In the genomic region with DNA sequence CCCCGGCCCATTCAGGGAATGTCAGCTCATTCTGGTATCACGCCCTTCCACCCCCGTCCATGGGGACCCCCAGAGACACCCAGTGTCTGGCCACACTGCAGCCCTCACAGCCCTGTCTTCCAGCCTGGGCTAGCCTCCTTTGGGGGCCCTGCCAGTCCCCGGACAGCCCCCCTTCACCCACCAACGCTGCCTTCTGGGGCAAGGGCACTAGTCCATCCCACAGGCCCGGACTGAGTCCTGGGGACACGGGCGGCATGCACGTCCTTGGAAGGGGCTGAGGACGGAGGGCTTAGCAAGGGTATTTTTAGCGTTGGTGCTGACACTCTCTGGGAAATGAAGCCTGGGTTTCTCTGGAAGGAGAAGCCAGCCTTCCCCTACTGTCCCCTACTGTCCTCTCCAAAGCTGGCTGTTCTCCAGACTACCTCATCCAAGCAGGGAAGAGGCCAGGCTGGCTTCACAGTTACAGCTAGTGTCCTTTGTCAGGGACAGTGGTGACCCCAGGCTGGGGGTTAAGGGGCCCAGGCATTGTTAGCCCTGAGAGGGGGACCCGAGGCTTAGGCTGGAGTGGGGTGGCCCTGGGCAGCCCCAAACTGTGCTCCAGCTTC, we compare ENCODE assay signal across 16 cellular contexts. TPM values are rescaled to one million over a fixed set of nuclear protein-coding genes. Genes with fewer than 3 reads are reported as not detected.
DNase-seq lines count a peak whose midpoint lies in the region; ATAC-seq, FAIRE-seq and TF ChIP-seq lines count a peak whose summit lies in the region.
"Had no signal": no experiment of that assay in that cellular context is flagged by ENCODE, and none has a peak within 500 bp of the region (broad histone marks: within the 10 kb centered on the region; RNA-seq: fewer than 3 reads in every experiment).

No MANE protein-coding gene starts in this region.

- H3K36me3 ChIP-seq in HUES6 (ENCODE audit: control insufficient read depth, insufficient read depth, low read length) = peaks cover 18% of the 10 kb centered on the region; the same call in 1 of the 2 replicates
- no peaks in the 10 kb centered on the region for H3K36me3 ChIP-seq in kidney (ENCODE audit: control insufficient read depth in 1 of 2, insufficient read depth in 2 of 2, low read length in 2 of 2)
- H3K36me3 ChIP-seq in psoas muscle (ENCODE audit: insufficient read depth in 1 of 2, low read depth in 1 of 2) = peaks cover 0 to 49% of the 10 kb centered on the region in 2 donors

- H3K27ac ChIP-seq in HUES6 (ENCODE audit: low read depth, low read length) (0 out of 2 replicates have a peak overlapping the region, but pooled peaks have one; percentile 11), cingulate gyrus (ENCODE audit: low read depth, low read length) (peak overlapping the region; percentile 47), kidney (ENCODE audit: low read depth in 2 of 2, low read length in 2 of 2) (no peak overlapping the region), psoas muscle (peak overlapping the region; percentile 85)
- H3K27ac ChIP-seq: thyroid gland had no signal

- no peaks in the 10 kb centered on the region for H3K27me3 ChIP-seq in HUES6 (ENCODE audit: control insufficient read depth, insufficient read depth, low read length)
- no peaks in the 10 kb centered on the region for H3K27me3 ChIP-seq in psoas muscle (ENCODE audit: insufficient read depth in 3 of 3, low read length in 2 of 3)
- H3K27me3 ChIP-seq: thyroid gland had no signal

- no peak for TF ChIP-seq POLR2A in GM12891 (IDR thresholded peaks at IDR 0.05; ENCODE audit: low read depth, low read length)

- H3K9me3 ChIP-seq in HUES6 (ENCODE audit: control insufficient read depth, insufficient read depth, low read depth, low read length) = no peaks in the 10 kb centered on the region
- no peaks in the 10 kb centered on the region for H3K9me3 ChIP-seq in kidney (ENCODE audit: control insufficient read depth in 1 of 2, low read length in 2 of 2)
- no peaks in the 10 kb centered on the region for H3K9me3 ChIP-seq in psoas muscle
- H3K9me3 ChIP-seq: thyroid gland had no signal

- ATAC-seq in psoas muscle (peak; percentile 74 to 82 (median 77)), GM19467 (IDR thresholded peaks at IDR 0.05; ENCODE audit: unreplicated experiment) (no peak)
- ATAC-seq: HCT116; naive thymus-derived CD4-positive, alpha-beta T cell had no signal

- no peak overlapping the region for H3K4me3 ChIP-seq in HUES6 (ENCODE audit: low read depth, low read length)
- no peak overlapping the region for H3K4me3 ChIP-seq in kidney (ENCODE audit: low read length in 2 of 2)
- peak overlapping the region; percentile 12 for H3K4me3 ChIP-seq in psoas muscle
- H3K4me3 ChIP-seq: thyroid gland had no signal

- H3K36me3 Mint-ChIP-seq in activated T-helper 1 cell treated with anti-CD3 and anti-CD28 coated beads, Interleukin-12 subunit alpha, Interleukin-12 subunit beta, Interleukin-2, Interleukin-4 antibody, amounts not matched to agents 30 ng/mL and 10 ng/mL and 1 ng/mL, durations not matched to agents 14 hours and 24 hours and 36 hours (ENCODE audit: low read depth) = no peaks in the 10 kb centered on the region

- intact Hi-C loops in kidney (cut with DNase I) (no loop called here), psoas muscle (cut with DNase I) (loop anchor here in 1 of 2 donors (5.0 kb wide), 2 partner anchors 37 to 62 kb away; a partner anchor contains a TSS)
- intact Hi-C loops in activated T-helper 1 cell treated with anti-CD3 and anti-CD28 coated beads, Interleukin-12 subunit alpha, Interleukin-12 subunit beta, Interleukin-2, Interleukin-4 antibody, amounts not matched to agents 30 ng/mL and 10 ng/mL and 1 ng/mL, durations not matched to agents 14 hours and 24 hours and 36 hours (cut with micrococcal nuclease) = no loop called here

- no peak overlapping the region for H3K27ac Mint-ChIP-seq in activated T-helper 1 cell treated with anti-CD3 and anti-CD28 coated beads, Interleukin-12 subunit alpha, Interleukin-12 subunit beta, Interleukin-2, Interleukin-4 antibody, amounts not matched to agents 30 ng/mL and 10 ng/mL and 1 ng/mL, durations not matched to agents 14 hours and 24 hours and 36 hours
- H3K27ac Mint-ChIP-seq: naive thymus-derived CD4-positive, alpha-beta T cell had no signal

- WGBS in psoas muscle, 3 donors = 19 to 27% (median 27%) methylated on average over 11 to 12 of the region's 12 CpGs

- no peaks in the 10 kb centered on the region for H3K9me3 Mint-ChIP-seq in activated T-helper 1 cell treated with anti-CD3 and anti-CD28 coated beads, Interleukin-12 subunit alpha, Interleukin-12 subunit beta, Interleukin-2, Interleukin-4 antibody, amounts not matched to agents 30 ng/mL and 10 ng/mL and 1 ng/mL, durations not matched to agents 14 hours and 24 hours and 36 hours
- H3K9me3 Mint-ChIP-seq: CD8-positive, alpha-beta memory T cell; naive thymus-derived CD4-positive, alpha-beta T cell had no signal

- peaks cover 17% of the 10 kb centered on the region; the same call in 1 of the 2 replicates for H3K4me1 ChIP-seq in HUES6 (ENCODE audit: control insufficient read depth, insufficient read depth, low read length)
- H3K4me1 ChIP-seq in kidney (ENCODE audit: control insufficient read depth in 1 of 2, insufficient read depth in 1 of 2, low read depth in 1 of 2, low read length in 2 of 2) = peaks cover 7 to 9% of the 10 kb centered on the region in 2 donors
- H3K4me1 ChIP-seq in psoas muscle = peaks cover 82% of the 10 kb centered on the region

- no peaks in the 10 kb centered on the region for H3K4me1 Mint-ChIP-seq in activated T-helper 1 cell treated with anti-CD3 and anti-CD28 coated beads, Interleukin-12 subunit alpha, Interleukin-12 subunit beta, Interleukin-2, Interleukin-4 antibody, amounts not matched to agents 30 ng/mL and 10 ng/mL and 1 ng/mL, durations not matched to agents 14 hours and 24 hours and 36 hours (ENCODE audit: low read depth)
- H3K4me1 Mint-ChIP-seq: CD8-positive, alpha-beta memory T cell had no signal

- DNase-seq in kidney = peak; percentile 66
- DNase-seq in psoas muscle = peak; percentile 64 to 87
- DNase-seq in activated T-helper 1 cell treated with anti-CD3 and anti-CD28 coated beads, Interleukin-12 subunit alpha, Interleukin-12 subunit beta, Interleukin-2, Interleukin-4 antibody, amounts not matched to agents 30 ng/mL and 10 ng/mL and 1 ng/mL, durations not matched to agents 14 hours and 24 hours and 36 hours (ENCODE audit: low spot score) = no peak
- DNase-seq in GM12891 (ENCODE audit: insufficient read length, low spot score) = no peak
- no peak for DNase-seq in AML-193 (lab: John Stamatoyannopoulos, UW)
- DNase-seq: activated CD4-positive, CD25-positive, alpha-beta regulatory T cell treated with anti-CD3 and anti-CD28 coated beads, Interleukin-2, amount 50 U/mL, for 72 hours; CD8-positive, alpha-beta memory T cell; central memory CD4-positive, alpha-beta T cell; naive thymus-derived CD4-positive, alpha-beta T cell; NCI-H2029; RPMI8226; thyroid gland had no signal

- TF ChIP-seq CTCF in kidney (IDR thresholded peaks at IDR 0.05; ENCODE audit: borderline replicate concordance, extremely low read depth, insufficient read depth) = no peak
- TF ChIP-seq CTCF in psoas muscle (IDR thresholded peaks at IDR 0.05) = peak; percentile 8

- no peak overlapping the region for H3K9ac ChIP-seq in HUES6 (ENCODE audit: low read length)
- no peak overlapping the region for H3K9ac ChIP-seq in kidney (ENCODE audit: low read length in 2 of 2)

- H3K27me3 Mint-ChIP-seq in activated T-helper 1 cell treated with anti-CD3 and anti-CD28 coated beads, Interleukin-12 subunit alpha, Interleukin-12 subunit beta, Interleukin-2, Interleukin-4 antibody, amounts not matched to agents 30 ng/mL and 10 ng/mL and 1 ng/mL, durations not matched to agents 14 hours and 24 hours and 36 hours (ENCODE audit: insufficient read depth) = no peaks in the 10 kb centered on the region
- H3K27me3 Mint-ChIP-seq: CD8-positive, alpha-beta memory T cell; naive thymus-derived CD4-positive, alpha-beta T cell had no signal

- H3K4me3 Mint-ChIP-seq in activated T-helper 1 cell treated with anti-CD3 and anti-CD28 coated beads, Interleukin-12 subunit alpha, Interleukin-12 subunit beta, Interleukin-2, Interleukin-4 antibody, amounts not matched to agents 30 ng/mL and 10 ng/mL and 1 ng/mL, durations not matched to agents 14 hours and 24 hours and 36 hours = no peak overlapping the region
- H3K4me3 Mint-ChIP-seq: CD8-positive, alpha-beta memory T cell; naive thymus-derived CD4-positive, alpha-beta T cell had no signal

- FAIRE-seq in kidney (lab: Jason Lieb, UNC) = no peak
- FAIRE-seq in GM12891 (lab: Jason Lieb, UNC) = no peak

TF ChIP-seq in GM12891, 5 proteins besides CTCF, POLR2A, EP300 and RAD21:
- TF ChIP-seq POLR2AphosphoS5 (IDR thresholded peaks at IDR 0.05; ENCODE audit: low read depth, low read length) (no peak), TAF1 (IDR thresholded peaks at IDR 0.05; ENCODE audit: low read depth, low read length) (no peak), POU2F2 (IDR thresholded peaks at IDR 0.05; ENCODE audit: low read depth, low read length) (no peak), SPI1 (IDR thresholded peaks at IDR 0.05; ENCODE audit: low read depth, low read length) (no peak), PAX5 (IDR thresholded peaks at IDR 0.05; ENCODE audit: insufficient read depth, low read length, severe bottlenecking) (no peak)

RNA-seq across cellular contexts. Expression of a gene that starts 39.5 kb away (rescaled TPM):
- total RNA-seq in kidney (29.4 TPM), psoas muscle (1,000 to 10,000 TPM in 1 of 4 donors, 100 to 1,000 TPM in 3; 574 to 1,432 (median 837) TPM)
- polyA plus RNA-seq in kidney (ENCODE audit: insufficient read depth, low read depth, low replicate concordance) (44.1 TPM), psoas muscle (1,000 to 10,000 TPM in 1 of 3 donors, 100 to 1,000 TPM in 2; 134 to 1,231 (median 616) TPM)
- total RNA-seq in activated T-helper 1 cell treated with anti-CD3 and anti-CD28 coated beads, Interleukin-12 subunit alpha, Interleukin-12 subunit beta, Interleukin-2, Interleukin-4 antibody, amounts not matched to agents 30 ng/mL and 10 ng/mL and 1 ng/mL, durations not matched to agents 14 hours and 24 hours and 36 hours = 33.1 and 33.8 TPM in 2 replicates
- 10.4 TPM for polyA plus RNA-seq in GM12891 (2012; ENCODE audit: low read depth, missing spikeins)

Comparison
In these comparisons a context has a peak if more than half of its experiments do, and no peak if none do; other contexts are left out.
1. H3K27ac ChIP-seq: peak in HUES6 (single experiment), cingulate gyrus (single experiment) and psoas muscle (single experiment); none in kidney (0 of 2).
2. DNase-seq: peak in kidney (single experiment) and psoas muscle (2 of 2); none in activated T-helper 1 cell treated with anti-CD3 and anti-CD28 coated beads, Interleukin-12 subunit alpha, Interleukin-12 subunit beta, Interleukin-2, Interleukin-4 antibody, amounts not matched to agents 30 ng/mL and 10 ng/mL and 1 ng/mL, durations not matched to agents 14 hours and 24 hours and 36 hours (single experiment), GM12891 (single experiment) and AML-193 (0 of 2).
3. RNA of a gene that starts 39.5 kb away (total RNA-seq): 574 to 1,432 TPM in psoas muscle; 33.1 to 33.8 TPM in activated T-helper 1 cell treated with anti-CD3 and anti-CD28 coated beads, Interleukin-12 subunit alpha, Interleukin-12 subunit beta, Interleukin-2, Interleukin-4 antibody, amounts not matched to agents 30 ng/mL and 10 ng/mL and 1 ng/mL, durations not matched to agents 14 hours and 24 hours and 36 hours and 29.4 TPM in kidney (single experiment); every median in the first group is over 10 times any median in the second.